In genomic region chr7:134894928-134895327, GRCh38 we compare ENCODE assay signal across 22 cellular contexts.
"Had no signal": no experiment of that assay in that cellular context is flagged by ENCODE, and none has a peak within 500 bp of the region (broad histone marks: within the 10 kb centered on the region; RNA-seq: fewer than 3 reads in every experiment).

No MANE protein-coding gene starts in this region.

- DNase-seq: cortex of kidney; dorsolateral prefrontal cortex; effector CD8-positive, alpha-beta T cell; foreskin melanocyte; head of caudate nucleus; hippocampal formation; left colon; left ventricle myocardium superior; mesenchymal stem cell; midbrain; psoas muscle; retina; stimulated activated CD4-positive, alpha-beta T cell treated with anti-CD3 and anti-CD28 coated beads, Interleukin-12 subunit alpha, Interleukin-12 subunit beta, amount 100 ng/mL, for 4 hours; stimulated activated naive CD8-positive, alpha-beta T cell treated with anti-CD3 and anti-CD28 coated beads, Interleukin-15, Interleukin-2, amounts not matched to agents 100 U/mL and 50 U/mL, for 24 hours had no signal

- H3K4me3 ChIP-seq: lung, psoas muscle, skin epidermis, suprapubic skin, tibial nerve had no signal

- H3K9me3 ChIP-seq: psoas muscle, vagina had no signal

- H3K36me3 ChIP-seq: vagina had no signal

- H3K27ac Mint-ChIP-seq: natural killer cell treated with Interleukin-12 subunit alpha and Interleukin-12 subunit beta and Interleukin-15 and Interleukin-18, amount 100 ng/mL, for 72 hours; stimulated activated effector memory CD8-positive, alpha-beta T cell treated with anti-CD3 and anti-CD28 coated beads, Interleukin-12 subunit alpha, Interleukin-12 subunit beta, amount 100 ng/mL, for 72 hours had no signal

- H3K27me3 ChIP-seq: dorsolateral prefrontal cortex, suprapubic skin, tibial nerve, vagina had no signal

- H3K36me3 Mint-ChIP-seq: stimulated activated effector memory CD8-positive, alpha-beta T cell treated with anti-CD3 and anti-CD28 coated beads, Interleukin-12 subunit alpha, Interleukin-12 subunit beta, amount 100 ng/mL, for 72 hours had no signal

- H3K4me3 Mint-ChIP-seq: natural killer cell treated with Interleukin-12 subunit alpha and Interleukin-12 subunit beta and Interleukin-15 and Interleukin-18, amount 100 ng/mL, for 72 hours; stimulated activated effector memory CD8-positive, alpha-beta T cell treated with anti-CD3 and anti-CD28 coated beads, Interleukin-12 subunit alpha, Interleukin-12 subunit beta, amount 100 ng/mL, for 72 hours had no signal

- ATAC-seq: left colon; left ventricle myocardium superior; natural killer cell treated with Interleukin-12 subunit alpha and Interleukin-12 subunit beta and Interleukin-15 and Interleukin-18, amount 100 ng/mL, for 72 hours; psoas muscle; sciatic nerve; stimulated activated effector memory CD8-positive, alpha-beta T cell treated with anti-CD3 and anti-CD28 coated beads, Interleukin-12 subunit alpha, Interleukin-12 subunit beta, amount 100 ng/mL, for 72 hours; stimulated activated naive CD8-positive, alpha-beta T cell treated with anti-CD3 and anti-CD28 coated beads, Interleukin-15, Interleukin-2, amounts not matched to agents 100 U/mL and 50 U/mL, for 24 hours had no signal
